23 cellular contexts compared by ENCODE assay signal in the genomic region with DNA sequence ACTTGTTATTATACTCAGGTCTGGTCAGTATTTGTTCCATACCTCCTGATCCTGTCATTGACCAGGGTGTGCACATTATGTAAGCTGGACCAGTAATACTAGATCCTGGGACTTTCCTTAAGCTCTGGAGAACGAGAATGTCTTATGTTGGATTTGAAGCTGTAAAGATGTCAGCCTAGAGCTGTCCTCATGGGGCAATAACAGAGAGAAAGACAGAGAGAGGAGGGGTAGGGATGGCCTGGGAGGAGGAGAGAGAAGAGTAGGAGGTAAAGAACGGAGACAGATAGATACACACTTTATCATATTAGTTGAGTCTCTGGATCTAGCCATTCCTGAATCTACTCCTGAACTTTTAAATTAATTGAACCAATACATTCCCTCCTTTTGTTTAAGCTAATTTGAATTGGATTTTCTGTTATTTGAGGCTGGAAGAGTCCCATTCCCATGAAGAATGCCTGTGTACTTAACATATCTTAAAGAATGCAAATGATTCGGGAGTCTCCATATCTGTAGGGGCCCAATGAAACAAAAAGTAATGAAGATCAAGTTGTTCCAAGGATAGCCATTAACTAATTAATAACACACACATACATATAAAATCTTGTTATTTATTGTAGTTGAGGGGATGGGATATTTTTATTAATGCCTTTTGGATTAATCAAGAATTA.
"Had no signal": no experiment of that assay in that cellular context is flagged by ENCODE, and none has a peak within 500 bp of the region (broad histone marks: within the 10 kb centered on the region; RNA-seq: fewer than 3 reads in every experiment).

No MANE protein-coding gene starts in this region.

- H3K4me3 ChIP-seq: esophagus muscularis mucosa, gastroesophageal sphincter, hepatocyte, pancreas, spleen, upper lobe of right lung had no signal

- DNase-seq: activated CD4-positive, alpha-beta T cell treated with anti-CD3 and anti-CD28 coated beads, Interleukin-2, amount 50 U/mL, for 4 hours; activated naive CD4-positive, alpha-beta T cell treated with Interleukin-2 at 50 U/mL for 16 hours; activated T-cell treated with anti-CD3 and anti-CD28 coated beads for 4 hours; anterior cingulate cortex; brain microvascular endothelial cell; cerebellar nuclear complex; cortex of kidney; effector CD4-positive, alpha-beta T cell; naive thymus-derived CD8-positive, alpha-beta T cell; pancreas; spleen; stimulated activated CD8-positive, alpha-beta memory T cell treated with anti-CD3 and anti-CD28 coated beads, Interleukin-4, amount 100 ng/mL, for 48 hours; stimulated activated naive CD4-positive, alpha-beta T cell; SW 1271; T-helper 2 cell; upper lobe of right lung; WERI-Rb-1 had no signal

- H2AFZ ChIP-seq: hepatocyte had no signal

- H3K27ac ChIP-seq: brain microvascular endothelial cell, hepatocyte, neutrophil, pancreas, spleen, upper lobe of right lung, WERI-Rb-1 had no signal

- H3K36me3 ChIP-seq: brain microvascular endothelial cell, esophagus muscularis mucosa, gastroesophageal sphincter, neutrophil, pancreas, spleen, upper lobe of right lung, WERI-Rb-1 had no signal

- H3K36me3 Mint-ChIP-seq: memory B cell; naive thymus-derived CD8-positive, alpha-beta T cell had no signal

- H3K9me3 ChIP-seq: esophagus muscularis mucosa, gastroesophageal sphincter, neutrophil, pancreas, spleen, upper lobe of right lung had no signal

- H3K9me3 Mint-ChIP-seq: activated T-helper 1 cell treated with anti-CD3 and anti-CD28 coated beads, Interleukin-12 subunit alpha, Interleukin-12 subunit beta, Interleukin-2, Interleukin-4 antibody, amounts not matched to agents 30 ng/mL and 10 ng/mL and 1 ng/mL, durations not matched to agents 14 hours and 24 hours and 36 hours; memory B cell; naive thymus-derived CD8-positive, alpha-beta T cell had no signal

- ATAC-seq: gastroesophageal sphincter; naive thymus-derived CD8-positive, alpha-beta T cell; pancreas; upper lobe of right lung had no signal

- H3K4me1 Mint-ChIP-seq: memory B cell; naive thymus-derived CD8-positive, alpha-beta T cell had no signal

- H3K4me2 ChIP-seq: hepatocyte had no signal

- H3K27me3 ChIP-seq: brain microvascular endothelial cell, esophagus muscularis mucosa, gastroesophageal sphincter, hepatocyte, neutrophil, pancreas, spleen, upper lobe of right lung had no signal

- H3K4me3 Mint-ChIP-seq: activated T-helper 1 cell treated with anti-CD3 and anti-CD28 coated beads, Interleukin-12 subunit alpha, Interleukin-12 subunit beta, Interleukin-2, Interleukin-4 antibody, amounts not matched to agents 30 ng/mL and 10 ng/mL and 1 ng/mL, durations not matched to agents 14 hours and 24 hours and 36 hours; memory B cell; naive thymus-derived CD8-positive, alpha-beta T cell had no signal

- H3K27ac Mint-ChIP-seq: activated T-helper 1 cell treated with anti-CD3 and anti-CD28 coated beads, Interleukin-12 subunit alpha, Interleukin-12 subunit beta, Interleukin-2, Interleukin-4 antibody, amounts not matched to agents 30 ng/mL and 10 ng/mL and 1 ng/mL, durations not matched to agents 14 hours and 24 hours and 36 hours; memory B cell; naive thymus-derived CD8-positive, alpha-beta T cell had no signal
